Comparison of ENCODE assay signal across 1 cellular context in genomic region chr2:174762464-174762863, GRCh38.
TF ChIP-seq lines count a peak whose summit lies in the region.

No MANE protein-coding gene starts in this region.

TF ChIP-seq in IMR-90, 13 proteins besides CTCF, POLR2A, EP300 and RAD21:
- no peak for TF ChIP-seq ELK1 (IDR thresholded peaks at IDR 0.05; ENCODE audit: borderline replicate concordance, low read depth, low read length)
- TF ChIP-seq NFE2L2 (IDR thresholded peaks at IDR 0.05; ENCODE audit: low read depth, low read length): no peak
TF ChIP-seq in IMR-90: peak in this region for 0.
